ENCODE assay signal across 17 cellular contexts in genomic region chr1:153345187-153346066, GRCh38. TPM values are rescaled to one million over a fixed set of nuclear protein-coding genes. Genes with fewer than 3 reads are reported as not detected.
A peak's percentile ranks its signal among the peaks of the same experiment; 100 is the strongest.
DNase-seq lines count a peak whose midpoint lies in the region; ATAC-seq, FAIRE-seq and TF ChIP-seq lines count a peak whose summit lies in the region.
"Had no signal": no experiment of that assay in that cellular context is flagged by ENCODE, and none has a peak within 500 bp of the region (broad histone marks: within the 10 kb centered on the region; RNA-seq: fewer than 3 reads in every experiment).

No MANE protein-coding gene starts in this region.

- H3K27me3 Mint-ChIP-seq in activated naive CD4-positive, alpha-beta T cell treated with anti-CD3 and anti-CD28 coated beads, Interleukin-2, amount 10 ng/mL, durations not matched to agents 7 days and 5 days: peaks cover 74% of the 10 kb centered on the region

- CTCF ChIA-PET in activated naive CD4-positive, alpha-beta T cell treated with anti-CD3 and anti-CD28 coated beads, Interleukin-2, amount 10 ng/mL, durations not matched to agents 7 days and 5 days (lab: Charles Lee): interaction anchor here (1.0 to 1.9 kb wide), 3 partner anchors 8 to 149 kb away, joined by 5 to 8 read pairs (median 5); no protein-coding TSS in a partner anchor
- CTCF ChIA-PET in K562 (lab: Yijun Ruan, JAX; ENCODE audit: low intra/inter-chr PET ratio): no interaction called here

- no peak overlapping the region for H3K4me3 Mint-ChIP-seq in activated naive CD4-positive, alpha-beta T cell treated with anti-CD3 and anti-CD28 coated beads, Interleukin-2, amount 10 ng/mL, durations not matched to agents 7 days and 5 days
- H3K4me3 Mint-ChIP-seq: brain, neural crest cell had no signal

- peak overlapping the region; percentile 44 to 45 for H3K27ac Mint-ChIP-seq in activated naive CD4-positive, alpha-beta T cell treated with anti-CD3 and anti-CD28 coated beads, Interleukin-2, amount 50 U/mL, for 72 hours
- no peak overlapping the region for H3K27ac Mint-ChIP-seq in activated naive CD4-positive, alpha-beta T cell treated with anti-CD3 and anti-CD28 coated beads, Interleukin-2, amount 10 ng/mL, durations not matched to agents 7 days and 5 days
- H3K27ac Mint-ChIP-seq: brain had no signal

- no peak overlapping the region for H2AFZ ChIP-seq in K562 (ENCODE audit: low read depth, low read length)

- H3K27me3 ChIP-seq in K562 (ENCODE audit: control insufficient read depth in 2 of 2, insufficient read depth in 2 of 2, low read length in 2 of 2) (peaks cover 3 to 15% of the 10 kb centered on the region in 2 experiments; a peak in 3 of 5 replicates), right lobe of liver (no peaks in the 10 kb centered on the region)
- H3K27me3 ChIP-seq: uterus had no signal

- TF ChIP-seq POLR2A in K562 (conservative IDR thresholded peaks at IDR 0.05): no peak
- TF ChIP-seq POLR2A in right lobe of liver (IDR thresholded peaks at IDR 0.05): no peak

- H3K36me3 Mint-ChIP-seq in activated naive CD4-positive, alpha-beta T cell treated with anti-CD3 and anti-CD28 coated beads, Interleukin-2, amount 50 U/mL, for 72 hours: no peaks in the 10 kb centered on the region
- no peaks in the 10 kb centered on the region for H3K36me3 Mint-ChIP-seq in activated naive CD4-positive, alpha-beta T cell treated with anti-CD3 and anti-CD28 coated beads, Interleukin-2, amount 10 ng/mL, durations not matched to agents 7 days and 5 days
- H3K36me3 Mint-ChIP-seq: brain had no signal

- no peak for DNase-seq in activated naive CD4-positive, alpha-beta T cell treated with anti-CD3 and anti-CD28 coated beads, Interleukin-2, amount 50 U/mL, for 72 hours (ENCODE audit: low spot score in 2 of 2)
- no peak for DNase-seq in activated naive CD4-positive, alpha-beta T cell treated with anti-CD3 and anti-CD28 coated beads, Interleukin-2, amount 10 ng/mL, durations not matched to agents 7 days and 5 days
- DNase-seq in NCI-H1417 treated with DMSO at 0.1 percent for 48 hours (lab: John Stamatoyannopoulos, UW): peak; percentile 5
- DNase-seq in K562 (ENCODE audit: extremely low read depth in 1 of 4, low spot score in 3 of 4): no peak
- DNase-seq in right lobe of liver: no peak
- DNase-seq: left ventricle myocardium inferior, NCI-H2081 treated with DMSO at 0.1 percent for 48 hours, T-helper 9 cell, uterus had no signal

- intact Hi-C loops in K562 (cut with micrococcal nuclease): no loop called here
- intact Hi-C loops in right lobe of liver (cut with DNase I): loop anchor here in 1 of 2 donors (5.0 kb wide), 1 partner anchor 147 kb away; no protein-coding TSS in a partner anchor

- H3K79me2 ChIP-seq in K562 (ENCODE audit: control insufficient read depth, insufficient read depth, low read length): no peaks in the 10 kb centered on the region

- H3K4me3 ChIP-seq in K562: no peak overlapping the region
- no peak overlapping the region for H3K4me3 ChIP-seq in right lobe of liver
- H3K4me3 ChIP-seq: left ventricle myocardium inferior, skin epidermis, uterus had no signal

- no peak for TF ChIP-seq EP300 in K562 (IDR thresholded peaks at IDR 0.05; ENCODE audit: low read length)

- no TSS peak for BruUV-seq in K562 (replicated peaks; lab: Mats Ljungman, UMichigan)

- no peak for FAIRE-seq in K562 (lab: Jason Lieb, UNC)

- TF ChIP-seq RAD21 in K562 (CRISPR knock-in tag; conservative IDR thresholded peaks at IDR 0.05 in 1 of 2, IDR thresholded peaks at IDR 0.05 in 1 of 2): no peak

- no peaks in the 10 kb centered on the region for H3K36me3 ChIP-seq in K562 (ENCODE audit: control insufficient read depth, insufficient read depth, low read length)
- no peaks in the 10 kb centered on the region for H3K36me3 ChIP-seq in right lobe of liver
- H3K36me3 ChIP-seq: left ventricle myocardium inferior, uterus had no signal

- peak; percentile 51 to 71 for ATAC-seq in activated naive CD4-positive, alpha-beta T cell treated with anti-CD3 and anti-CD28 coated beads, Interleukin-2, amount 50 U/mL, for 72 hours
- no peak for ATAC-seq in K562
- no peak for ATAC-seq in GM18519 (IDR thresholded peaks at IDR 0.05; ENCODE audit: low FRiP score, unreplicated experiment)
- ATAC-seq in HG03460 (IDR thresholded peaks at IDR 0.05; ENCODE audit: unreplicated experiment): no peak
- no peak for ATAC-seq in GM21717 (IDR thresholded peaks at IDR 0.05; ENCODE audit: unreplicated experiment)
- no peak for ATAC-seq in right lobe of liver
- ATAC-seq: Panc1 had no signal

- POLR2A ChIA-PET in K562 (lab: Yijun Ruan, JAX): interaction anchor here (0.6 kb wide), 1 partner anchor 304 kb away, joined by 3 read pairs; no protein-coding TSS in a partner anchor

- TF ChIP-seq CTCF in K562 (IDR thresholded peaks at IDR 0.05 in 2 of 3, conservative IDR thresholded peaks at IDR 0.05 in 1 of 3; ENCODE audit: insufficient read depth in 2 of 3, low read depth in 1 of 3, low read length in 3 of 3): no peak
- TF ChIP-seq CTCF in right lobe of liver (IDR thresholded peaks at IDR 0.05): no peak

- peaks cover 18% of the 10 kb centered on the region for H4K20me1 ChIP-seq in K562 (replicated peaks; ENCODE audit: control insufficient read depth, insufficient read depth, low read length)

- H3K27ac ChIP-seq in K562 (ENCODE audit: extremely low read depth, low read depth, low read length) (no peak overlapping the region), right lobe of liver (no peak overlapping the region)
- H3K27ac ChIP-seq: left ventricle myocardium inferior, uterus had no signal

- H3K9me3 ChIP-seq in K562 (replicated peaks; ENCODE audit: control insufficient read depth, insufficient read depth, low read depth, low read length) (no peaks in the 10 kb centered on the region), right lobe of liver (no peaks in the 10 kb centered on the region)
- H3K9me3 ChIP-seq: left ventricle myocardium inferior, uterus had no signal

- in situ Hi-C loops in K562 (cut with MboI): no loop called here

- H3K9me1 ChIP-seq in K562 (ENCODE audit: control insufficient read depth, insufficient read depth, low read length): no peaks in the 10 kb centered on the region

- H3K4me1 ChIP-seq in K562 (replicated peaks in 1 of 2; ENCODE audit: control insufficient read depth in 2 of 2, insufficient read depth in 2 of 2, low read length in 2 of 2): peaks cover 33 to 39% of the 10 kb centered on the region in 2 experiments
- H3K4me1 ChIP-seq in right lobe of liver: no peaks in the 10 kb centered on the region
- H3K4me1 ChIP-seq: left ventricle myocardium inferior, uterus had no signal

- WGBS in K562 (ENCODE audit: insufficient coverage, low coverage, missing lambda C conversion rate): 76% methylated on average over 10 of the region's 14 CpGs
- 44% methylated on average over 6 of the region's 14 CpGs for WGBS in right lobe of liver (ENCODE audit: insufficient coverage, low coverage, low lambda C conversion rate, missing lambda C conversion rate)

- 0 out of 4 replicates have a peak overlapping the region, but pooled peaks of 1 of the 2 experiments have one; percentile 36 for H3K9ac ChIP-seq in K562 (ENCODE audit: insufficient read depth in 1 of 2, low read depth in 2 of 2, low read length in 2 of 2)

- no peaks in the 10 kb centered on the region for H3K9me3 Mint-ChIP-seq in activated naive CD4-positive, alpha-beta T cell treated with anti-CD3 and anti-CD28 coated beads, Interleukin-2, amount 50 U/mL, for 72 hours
- no peaks in the 10 kb centered on the region for H3K9me3 Mint-ChIP-seq in activated naive CD4-positive, alpha-beta T cell treated with anti-CD3 and anti-CD28 coated beads, Interleukin-2, amount 10 ng/mL, durations not matched to agents 7 days and 5 days
- H3K9me3 Mint-ChIP-seq: brain, neural crest cell had no signal

- H3K4me1 Mint-ChIP-seq in activated naive CD4-positive, alpha-beta T cell treated with anti-CD3 and anti-CD28 coated beads, Interleukin-2, amount 10 ng/mL, durations not matched to agents 7 days and 5 days: peaks cover 35% of the 10 kb centered on the region
- H3K4me1 Mint-ChIP-seq: brain, neural crest cell had no signal

- no peak overlapping the region; the same call in 1 of the 2 replicates for H3K4me2 ChIP-seq in K562 (ENCODE audit: insufficient read depth, low read length)

RNA-seq across cellular contexts. Expression of gene PGLYRP4, which starts 3.2 kb away (rescaled TPM):
- not detected for total RNA-seq in activated naive CD4-positive, alpha-beta T cell treated with anti-CD3 and anti-CD28 coated beads, Interleukin-2, amount 50 U/mL, for 72 hours
- total RNA-seq in K562 (2011; cell fraction: chromatin; rRNA removed; ENCODE audit: low replicate concordance): 0.23 and 0.37 TPM in 2 replicates
- total RNA-seq in K562 (2011; cell fraction: nucleolus; rRNA removed): not detected in 2 replicates
- not detected in 2 replicates for total RNA-seq in K562 (2011; cell fraction: nucleoplasm; rRNA removed)
- total RNA-seq in K562 (2014; rRNA removed) (not detected in 2 replicates), K562 (2014; rRNA removed; fragmentation: Illumina TruSeq; extraction: Trizol) (not detected in 2 replicates), K562 (2015; rRNA removed; fragmentation: Illumina TruSeq; extraction: Trizol) (not detected in 2 replicates), K562 (2021) (0.13 and 0.22 TPM in 2 replicates), right lobe of liver (not detected)
- polyA plus RNA-seq in K562 (2011; rRNA removed) (0.06 and 0.08 TPM in 2 replicates), K562 (2014; fragmentation: Illumina TruSeq; extraction: Trizol) (0.07 TPM in 1 of 2 replicates, not detected in the other), K562 (2014; fragmentation: Nextera tagmentation; extraction: Ambion mirVana) (under 1 TPM in 1 of 2 experiments, not detected in 1; 0.11 TPM), K562 (2014; rRNA removed) (not detected in 2 replicates)
- 0.12 and 0.16 TPM in 2 replicates for polyA plus RNA-seq in K562 (2011; cell fraction: cytosol; rRNA removed)
- polyA plus RNA-seq in K562 (2011; cell fraction: nucleus; rRNA removed): 0.22 and 0.55 TPM in 2 replicates
- 0.04 and 0.65 TPM in 2 replicates for polyA plus RNA-seq in K562 (2012)
- not detected in 2 replicates for polyA minus RNA-seq in K562 (2011; rRNA and poly(A)+ RNA removed)
- not detected in 2 replicates for polyA minus RNA-seq in K562 (2011; cell fraction: cytosol; rRNA and poly(A)+ RNA removed)
- 0.11 and 0.27 TPM in 2 replicates for polyA minus RNA-seq in K562 (2011; cell fraction: nucleus; rRNA and poly(A)+ RNA removed)
- total RNA-seq: H4, left ventricle myocardium inferior, neural crest cell, uterus had no signal

RNA-seq across cellular contexts. Expression of gene S100A9, which starts 12.2 kb away (rescaled TPM):
- total RNA-seq in activated naive CD4-positive, alpha-beta T cell treated with anti-CD3 and anti-CD28 coated beads, Interleukin-2, amount 50 U/mL, for 72 hours: 1 to 10 TPM in 1 of 2 donors, under 1 TPM in 1; 0.73 to 1.4 TPM
- not detected in 2 replicates for total RNA-seq in K562 (2011; cell fraction: chromatin; rRNA removed; ENCODE audit: low replicate concordance)
- total RNA-seq in K562 (2011; cell fraction: nucleolus; rRNA removed): not detected in 2 replicates
- not detected in 2 replicates for total RNA-seq in K562 (2011; cell fraction: nucleoplasm; rRNA removed)
- total RNA-seq in K562 (2014; rRNA removed): not detected in 2 replicates
- not detected in 2 replicates for total RNA-seq in K562 (2014; rRNA removed; fragmentation: Illumina TruSeq; extraction: Trizol)
- not detected in 2 replicates for total RNA-seq in K562 (2015; rRNA removed; fragmentation: Illumina TruSeq; extraction: Trizol)
- 0.34 and 0.80 TPM in 2 replicates for total RNA-seq in K562 (2021)
- not detected in 2 replicates for polyA plus RNA-seq in K562 (2011; rRNA removed)
- not detected in 2 replicates for polyA plus RNA-seq in K562 (2011; cell fraction: cytosol; rRNA removed)
- not detected in 2 replicates for polyA plus RNA-seq in K562 (2011; cell fraction: nucleus; rRNA removed)
- polyA plus RNA-seq in K562 (2012): not detected in 2 replicates
- not detected in 2 replicates for polyA plus RNA-seq in K562 (2014; fragmentation: Illumina TruSeq; extraction: Trizol)
- polyA plus RNA-seq in K562 (2014; fragmentation: Nextera tagmentation; extraction: Ambion mirVana): not detected
- polyA plus RNA-seq in K562 (2014; rRNA removed): not detected in 2 replicates
- not detected in 2 replicates for polyA minus RNA-seq in K562 (2011; rRNA and poly(A)+ RNA removed)
- polyA minus RNA-seq in K562 (2011; cell fraction: cytosol; rRNA and poly(A)+ RNA removed): not detected in 2 replicates
- polyA minus RNA-seq in K562 (2011; cell fraction: nucleus; rRNA and poly(A)+ RNA removed): not detected in 2 replicates
- 10 to 100 TPM; 34.3 to 96.8 (median 64.5) TPM for total RNA-seq in right lobe of liver
- total RNA-seq: H4, neural crest cell had no signal

RNA-seq across cellular contexts. Expression of gene S100A12, which starts 30.0 kb away (rescaled TPM):
- not detected for total RNA-seq in activated naive CD4-positive, alpha-beta T cell treated with anti-CD3 and anti-CD28 coated beads, Interleukin-2, amount 50 U/mL, for 72 hours
- not detected in 2 replicates for total RNA-seq in K562 (2011; cell fraction: chromatin; rRNA removed; ENCODE audit: low replicate concordance)
- not detected in 2 replicates for total RNA-seq in K562 (2011; cell fraction: nucleolus; rRNA removed)
- not detected in 2 replicates for total RNA-seq in K562 (2011; cell fraction: nucleoplasm; rRNA removed)
- total RNA-seq in K562 (2014; rRNA removed): not detected in 2 replicates
- total RNA-seq in K562 (2014; rRNA removed; fragmentation: Illumina TruSeq; extraction: Trizol): not detected in 2 replicates
- total RNA-seq in K562 (2015; rRNA removed; fragmentation: Illumina TruSeq; extraction: Trizol): not detected in 2 replicates
- total RNA-seq in K562 (2021): not detected in 2 replicates
- polyA plus RNA-seq in K562 (2011; rRNA removed): not detected in 2 replicates
- polyA plus RNA-seq in K562 (2011; cell fraction: cytosol; rRNA removed): not detected in 2 replicates
- not detected in 2 replicates for polyA plus RNA-seq in K562 (2011; cell fraction: nucleus; rRNA removed)
- polyA plus RNA-seq in K562 (2012): not detected in 2 replicates
- not detected in 2 replicates for polyA plus RNA-seq in K562 (2014; fragmentation: Illumina TruSeq; extraction: Trizol)
- not detected for polyA plus RNA-seq in K562 (2014; fragmentation: Nextera tagmentation; extraction: Ambion mirVana)
- polyA plus RNA-seq in K562 (2014; rRNA removed): not detected in 2 replicates
- not detected in 2 replicates for polyA minus RNA-seq in K562 (2011; rRNA and poly(A)+ RNA removed)
- not detected in 2 replicates for polyA minus RNA-seq in K562 (2011; cell fraction: cytosol; rRNA and poly(A)+ RNA removed)
- not detected in 2 replicates for polyA minus RNA-seq in K562 (2011; cell fraction: nucleus; rRNA and poly(A)+ RNA removed)
- 1 to 10 TPM; 1.5 to 3.8 (median 3.0) TPM for total RNA-seq in right lobe of liver
- total RNA-seq: H4, neural crest cell had no signal

RNA-seq across cellular contexts. Expression of gene PGLYRP3, which starts 32.7 kb away (rescaled TPM):
- total RNA-seq in activated naive CD4-positive, alpha-beta T cell treated with anti-CD3 and anti-CD28 coated beads, Interleukin-2, amount 50 U/mL, for 72 hours: not detected
- not detected in 2 replicates for total RNA-seq in K562 (2011; cell fraction: chromatin; rRNA removed; ENCODE audit: low replicate concordance)
- total RNA-seq in K562 (2011; cell fraction: nucleolus; rRNA removed): not detected in 2 replicates
- total RNA-seq in K562 (2011; cell fraction: nucleoplasm; rRNA removed): not detected in 2 replicates
- total RNA-seq in K562 (2014; rRNA removed) (not detected in 2 replicates), K562 (2014; rRNA removed; fragmentation: Illumina TruSeq; extraction: Trizol) (not detected in 2 replicates), K562 (2015; rRNA removed; fragmentation: Illumina TruSeq; extraction: Trizol) (not detected in 2 replicates), K562 (2021) (not detected in 2 replicates), right lobe of liver (not detected)
- polyA plus RNA-seq in K562 (2011; rRNA removed) (not detected in 2 replicates), K562 (2014; fragmentation: Illumina TruSeq; extraction: Trizol) (not detected in 2 replicates), K562 (2014; fragmentation: Nextera tagmentation; extraction: Ambion mirVana) (not detected), K562 (2014; rRNA removed) (not detected in 2 replicates)
- not detected in 2 replicates for polyA plus RNA-seq in K562 (2011; cell fraction: cytosol; rRNA removed)
- polyA plus RNA-seq in K562 (2011; cell fraction: nucleus; rRNA removed): not detected in 2 replicates
- 0.11 TPM in 1 of 2 replicates, not detected in the other for polyA plus RNA-seq in K562 (2012)
- polyA minus RNA-seq in K562 (2011; rRNA and poly(A)+ RNA removed): not detected in 2 replicates
- polyA minus RNA-seq in K562 (2011; cell fraction: cytosol; rRNA and poly(A)+ RNA removed): not detected in 2 replicates
- not detected in 2 replicates for polyA minus RNA-seq in K562 (2011; cell fraction: nucleus; rRNA and poly(A)+ RNA removed)
- total RNA-seq: H4, left ventricle myocardium inferior, neural crest cell, uterus had no signal

RNA-seq across cellular contexts. Expression of gene S100A8, which starts 45.4 kb away (rescaled TPM):
- not detected for total RNA-seq in activated naive CD4-positive, alpha-beta T cell treated with anti-CD3 and anti-CD28 coated beads, Interleukin-2, amount 50 U/mL, for 72 hours
- total RNA-seq in K562 (2011; cell fraction: chromatin; rRNA removed; ENCODE audit: low replicate concordance): not detected in 2 replicates
- not detected in 2 replicates for total RNA-seq in K562 (2011; cell fraction: nucleolus; rRNA removed)
- total RNA-seq in K562 (2011; cell fraction: nucleoplasm; rRNA removed): not detected in 2 replicates
- not detected in 2 replicates for total RNA-seq in K562 (2014; rRNA removed)
- total RNA-seq in K562 (2014; rRNA removed; fragmentation: Illumina TruSeq; extraction: Trizol): not detected in 2 replicates
- total RNA-seq in K562 (2015; rRNA removed; fragmentation: Illumina TruSeq; extraction: Trizol): not detected in 2 replicates
- 0.42 and 0.60 TPM in 2 replicates for total RNA-seq in K562 (2021)
- polyA plus RNA-seq in K562 (2011; rRNA removed): not detected in 2 replicates
- not detected in 2 replicates for polyA plus RNA-seq in K562 (2011; cell fraction: cytosol; rRNA removed)
- not detected in 2 replicates for polyA plus RNA-seq in K562 (2011; cell fraction: nucleus; rRNA removed)
- not detected in 2 replicates for polyA plus RNA-seq in K562 (2012)
- not detected in 2 replicates for polyA plus RNA-seq in K562 (2014; fragmentation: Illumina TruSeq; extraction: Trizol)
- polyA plus RNA-seq in K562 (2014; fragmentation: Nextera tagmentation; extraction: Ambion mirVana): under 1 TPM in 1 of 2 experiments, not detected in 1; 0.15 TPM
- polyA plus RNA-seq in K562 (2014; rRNA removed): not detected in 2 replicates
- polyA minus RNA-seq in K562 (2011; rRNA and poly(A)+ RNA removed): not detected in 2 replicates
- not detected in 2 replicates for polyA minus RNA-seq in K562 (2011; cell fraction: cytosol; rRNA and poly(A)+ RNA removed)
- polyA minus RNA-seq in K562 (2011; cell fraction: nucleus; rRNA and poly(A)+ RNA removed): not detected in 2 replicates
- 10 to 100 TPM; 16.0 to 47.4 (median 30.0) TPM for total RNA-seq in right lobe of liver
- total RNA-seq: H4, neural crest cell had no signal

Comparison
In these comparisons a context has a peak if more than half of its experiments do, and no peak if none do; other contexts are left out.
1. ATAC-seq: peak in activated naive CD4-positive, alpha-beta T cell treated with anti-CD3 and anti-CD28 coated beads, Interleukin-2, amount 50 U/mL, for 72 hours (2 of 2); none in K562 (single experiment), GM18519 (single experiment), HG03460 (single experiment), GM21717 (single experiment) and right lobe of liver (0 of 4).
2. RNA of gene S100A9, which starts 12.2 kb away (total RNA-seq): 34.3 to 96.8 TPM in right lobe of liver; 0.73 to 1.4 TPM in activated naive CD4-positive, alpha-beta T cell treated with anti-CD3 and anti-CD28 coated beads, Interleukin-2, amount 50 U/mL, for 72 hours and 0.34 to 0.80 TPM in K562; every median in the first group is over 10 times any median in the second.